Comparison of ENCODE assay signal across 21 cellular contexts in the genomic region with DNA sequence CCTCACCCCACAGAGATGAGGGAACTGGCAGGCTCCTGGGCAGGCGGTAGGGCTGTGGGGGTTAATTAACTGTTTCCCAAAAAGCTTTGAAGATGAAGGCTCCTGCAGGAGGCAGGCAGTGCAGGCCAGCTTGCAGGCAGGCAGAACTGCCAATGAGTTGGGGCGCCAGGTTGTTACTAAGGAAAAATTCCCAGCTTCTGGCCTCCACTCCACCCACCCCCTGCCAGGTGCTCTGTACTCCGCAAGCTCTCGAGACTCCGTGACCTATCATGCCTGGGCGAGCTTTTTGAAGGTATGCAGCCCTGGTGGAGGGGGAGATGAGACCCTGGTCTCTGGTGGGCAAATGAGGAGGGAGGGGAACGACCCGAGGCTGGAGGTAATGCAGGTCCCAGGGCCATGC.
"Had no signal": no experiment of that assay in that cellular context is flagged by ENCODE, and none has a peak within 500 bp of the region (broad histone marks: within the 10 kb centered on the region; RNA-seq: fewer than 3 reads in every experiment).

No MANE protein-coding gene starts in this region.

- H3K4me3 Mint-ChIP-seq: dendritic cell treated with granulocyte-macrophage colony-stimulating factor and Interleukin-4, amounts not matched to agents 40 ng/mL and 50 ng/mL, for 4 days; effector memory CD8-positive, alpha-beta T cell; natural killer cell treated with Interleukin-12 subunit alpha and Interleukin-12 subunit beta and Interleukin-15 and Interleukin-18, amount 100 ng/mL, for 72 hours; neural progenitor cell; stimulated activated naive B cell treated with anti-CD40 and anti-IgM and Interleukin-4, amounts not matched to agents 10 μg/mL and 1 μg/mL and 100 μg/mL, for 72 hours; stimulated activated naive CD8-positive, alpha-beta T cell treated with anti-CD3 and anti-CD28 coated beads, Interleukin-15, amount 100 ng/mL, for 72 hours had no signal

- H3K27ac ChIP-seq: epithelial cell of prostate, esophagus muscularis mucosa, neural progenitor cell, psoas muscle, right lobe of liver, spleen, testis, transverse colon had no signal

- ATAC-seq: effector memory CD8-positive, alpha-beta T cell; natural killer cell treated with Interleukin-12 subunit alpha and Interleukin-12 subunit beta and Interleukin-15 and Interleukin-18, amount 100 ng/mL, for 72 hours; psoas muscle; right lobe of liver; stimulated activated naive B cell treated with anti-CD40 and anti-IgM and Interleukin-4, amounts not matched to agents 10 μg/mL and 1 μg/mL and 100 μg/mL, for 72 hours; stimulated activated naive CD8-positive, alpha-beta T cell treated with anti-CD3 and anti-CD28 coated beads, Interleukin-15, amount 100 ng/mL, for 72 hours had no signal

- H3K9me3 ChIP-seq: esophagus muscularis mucosa, psoas muscle, right lobe of liver, spleen, testis, transverse colon had no signal

- H3K4me1 Mint-ChIP-seq: stimulated activated naive B cell treated with anti-CD40 and anti-IgM and Interleukin-4, amounts not matched to agents 10 μg/mL and 1 μg/mL and 100 μg/mL, for 72 hours; stimulated activated naive CD8-positive, alpha-beta T cell treated with anti-CD3 and anti-CD28 coated beads, Interleukin-15, amount 100 ng/mL, for 72 hours had no signal

- H3K9me3 Mint-ChIP-seq: dendritic cell treated with granulocyte-macrophage colony-stimulating factor and Interleukin-4, amounts not matched to agents 40 ng/mL and 50 ng/mL, for 4 days; effector memory CD8-positive, alpha-beta T cell; natural killer cell treated with Interleukin-12 subunit alpha and Interleukin-12 subunit beta and Interleukin-15 and Interleukin-18, amount 100 ng/mL, for 72 hours; stimulated activated naive B cell treated with anti-CD40 and anti-IgM and Interleukin-4, amounts not matched to agents 10 μg/mL and 1 μg/mL and 100 μg/mL, for 72 hours; stimulated activated naive CD8-positive, alpha-beta T cell treated with anti-CD3 and anti-CD28 coated beads, Interleukin-15, amount 100 ng/mL, for 72 hours had no signal

- DNase-seq: effector memory CD8-positive, alpha-beta T cell; hippocampal formation; kidney glomerular epithelial cell; midbrain; occipital lobe; psoas muscle; retina; right lobe of liver; spleen; stimulated activated CD4-positive, alpha-beta T cell treated with anti-CD3 and anti-CD28 coated beads, Interleukin-15, amount 100 ng/mL, for 24 hours; stimulated activated CD4-positive, alpha-beta T cell treated with anti-CD3 and anti-CD28 coated beads, Interleukin-1b, Interleukin-23, amount 100 ng/mL, for 48 hours; stimulated activated CD4-positive, alpha-beta T cell treated with anti-CD3 and anti-CD28 coated beads, Interleukin-4, amount 100 ng/mL, for 4 hours; stimulated activated naive B cell treated with anti-CD40 and anti-IgM and Interleukin-4, amounts not matched to agents 10 μg/mL and 1 μg/mL and 100 μg/mL, for 72 hours; stimulated activated naive CD8-positive, alpha-beta T cell treated with anti-CD3 and anti-CD28 coated beads, Interleukin-15, amount 100 ng/mL, for 72 hours; testis; transverse colon had no signal

- H3K36me3 Mint-ChIP-seq: natural killer cell treated with Interleukin-12 subunit alpha and Interleukin-12 subunit beta and Interleukin-15 and Interleukin-18, amount 100 ng/mL, for 72 hours; neural progenitor cell; stimulated activated naive B cell treated with anti-CD40 and anti-IgM and Interleukin-4, amounts not matched to agents 10 μg/mL and 1 μg/mL and 100 μg/mL, for 72 hours had no signal

- H3K4me2 ChIP-seq: neural progenitor cell had no signal

- H3K36me3 ChIP-seq: esophagus muscularis mucosa, neural progenitor cell, right lobe of liver, spleen, transverse colon had no signal

- H3K27me3 ChIP-seq: esophagus muscularis mucosa, right lobe of liver, testis, transverse colon had no signal

- H2AFZ ChIP-seq: neural progenitor cell had no signal

- H3K4me3 ChIP-seq: esophagus muscularis mucosa, neural progenitor cell, psoas muscle, right lobe of liver, spleen, testis, transverse colon had no signal

- H3K4me1 ChIP-seq: psoas muscle, right lobe of liver, spleen, testis had no signal

- H3K27ac Mint-ChIP-seq: dendritic cell treated with granulocyte-macrophage colony-stimulating factor and Interleukin-4, amounts not matched to agents 40 ng/mL and 50 ng/mL, for 4 days; natural killer cell treated with Interleukin-12 subunit alpha and Interleukin-12 subunit beta and Interleukin-15 and Interleukin-18, amount 100 ng/mL, for 72 hours; neural progenitor cell; stimulated activated naive B cell treated with anti-CD40 and anti-IgM and Interleukin-4, amounts not matched to agents 10 μg/mL and 1 μg/mL and 100 μg/mL, for 72 hours; stimulated activated naive CD8-positive, alpha-beta T cell treated with anti-CD3 and anti-CD28 coated beads, Interleukin-15, amount 100 ng/mL, for 72 hours had no signal

- H3K9ac ChIP-seq: neural progenitor cell had no signal
